Comparison of ENCODE assay signal across 8 cellular contexts in the genomic region with DNA sequence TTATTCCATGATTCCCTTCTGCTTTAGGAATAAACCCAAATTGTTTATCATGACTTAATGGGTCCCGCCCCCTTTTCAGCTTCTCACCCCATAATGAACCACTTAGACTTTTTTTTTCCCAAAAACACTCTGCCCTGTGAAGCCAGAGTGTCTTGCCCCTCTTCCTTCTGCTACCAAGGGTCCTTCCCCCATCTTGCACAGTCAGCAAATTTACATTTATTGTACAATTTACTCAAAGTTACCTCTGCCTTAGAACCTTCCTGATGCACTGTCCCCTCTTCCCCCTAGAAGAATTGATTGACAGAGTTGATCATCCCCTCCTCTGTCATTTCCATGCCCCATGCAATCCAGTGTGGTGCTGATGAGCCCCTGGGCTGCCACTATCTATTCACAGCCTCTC.
"Had no signal": no experiment of that assay in that cellular context is flagged by ENCODE, and none has a peak within 500 bp of the region (broad histone marks: within the 10 kb centered on the region; RNA-seq: fewer than 3 reads in every experiment).

No MANE protein-coding gene starts in this region.

- FAIRE-seq: H54, HTR-8/SVneo had no signal

- DNase-seq: GM23248, GOT3, H9, HCEC 1CT, KBM-7 had no signal

- H3K27ac ChIP-seq: GM23248, KMS-11 had no signal

- H3K4me2 ChIP-seq: KMS-11 had no signal

- H3K4me3 ChIP-seq: GM23248 had no signal

- H3K9ac ChIP-seq: GM23248, KMS-11 had no signal

- H2AFZ ChIP-seq: GM23248 had no signal
